8 cellular contexts compared by ENCODE assay signal in the genomic region with DNA sequence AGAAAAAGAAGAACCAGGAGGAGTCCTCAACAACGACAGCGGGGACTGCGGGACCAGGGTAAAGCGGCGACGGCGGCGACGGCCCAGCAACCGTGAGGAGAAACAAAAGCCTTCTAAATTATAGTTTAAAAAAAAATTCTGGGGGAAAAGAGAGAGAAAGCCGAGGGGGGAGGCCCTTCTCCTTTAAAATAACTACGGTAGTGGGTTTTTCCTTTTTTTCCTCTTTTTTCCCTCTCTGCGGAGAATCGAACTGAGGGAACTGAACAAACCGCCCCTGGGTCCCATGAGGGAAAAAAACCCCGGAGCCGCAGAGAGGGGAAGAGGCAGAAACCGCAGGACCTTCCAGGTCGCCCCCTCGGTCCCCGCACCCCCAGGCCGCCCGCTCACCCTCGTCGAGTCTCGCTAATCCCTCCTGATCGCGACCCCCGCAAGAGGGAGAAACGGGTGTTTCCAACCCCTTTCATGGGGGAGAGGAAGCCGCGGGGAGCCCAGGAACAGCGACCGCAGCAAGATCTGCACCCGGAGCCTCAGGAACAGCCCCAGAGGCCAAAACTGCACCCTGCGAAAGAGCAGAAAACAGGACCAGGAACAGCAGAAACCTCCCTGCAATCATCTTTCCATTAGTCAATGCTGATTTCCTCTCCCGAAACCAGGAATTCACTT. TPM values are rescaled to one million over a fixed set of nuclear protein-coding genes. Genes with fewer than 3 reads are reported as not detected.
DNase-seq lines count a peak whose midpoint lies in the region; ATAC-seq and TF ChIP-seq lines count a peak whose summit lies in the region.

No MANE protein-coding gene starts in this region.

- intact Hi-C loops in ascending aorta (cut with DNase I): loop anchor here (1.0 to 5.0 kb wide), 5 partner anchors 36 to 272 kb away; a partner anchor contains a TSS

- peak overlapping the region; percentile 98 for H3K27ac Mint-ChIP-seq in stimulated activated naive CD8-positive, alpha-beta T cell treated with anti-CD3 and anti-CD28 coated beads, Interleukin-15, Interleukin-2, amounts not matched to agents 100 ng/mL and 50 ng/mL, for 24 hours

- H3K9ac ChIP-seq in Karpas-422 (ENCODE audit: low read length) (peak overlapping the region; percentile 54), iPS-20b (ENCODE audit: low read depth, low read length) (peak overlapping the region; percentile 58; the same call in 1 of the 2 replicates)

- H3K27me3 Mint-ChIP-seq in stimulated activated naive CD8-positive, alpha-beta T cell treated with anti-CD3 and anti-CD28 coated beads, Interleukin-15, Interleukin-2, amounts not matched to agents 100 ng/mL and 50 ng/mL, for 24 hours: no peaks in the 10 kb centered on the region

- peaks cover 18% of the 10 kb centered on the region for H3K36me3 Mint-ChIP-seq in stimulated activated naive CD8-positive, alpha-beta T cell treated with anti-CD3 and anti-CD28 coated beads, Interleukin-15, Interleukin-2, amounts not matched to agents 100 ng/mL and 50 ng/mL, for 24 hours (ENCODE audit: low read depth)

- H3K4me1 ChIP-seq in Karpas-422 (ENCODE audit: low read length): peaks cover 33% of the 10 kb centered on the region
- peaks cover 0 to 2% of the 10 kb centered on the region in 2 donors for H3K4me1 ChIP-seq in ascending aorta
- H3K4me1 ChIP-seq in iPS-20b (ENCODE audit: insufficient read depth, low read length): peaks cover 13% of the 10 kb centered on the region

- peak overlapping the region; percentile 96 for H3K4me2 ChIP-seq in Karpas-422 (ENCODE audit: low read depth, low read length, poor library complexity, severe bottlenecking)

- H3K27ac ChIP-seq in Karpas-422 (ENCODE audit: low read length) (no peak overlapping the region), ascending aorta (peak overlapping the region; percentile 84 to 90), iPS-20b (ENCODE audit: low read length) (no peak overlapping the region)

- H3K9me3 Mint-ChIP-seq in stimulated activated naive CD8-positive, alpha-beta T cell treated with anti-CD3 and anti-CD28 coated beads, Interleukin-15, Interleukin-2, amounts not matched to agents 100 ng/mL and 50 ng/mL, for 24 hours: peaks cover 3% of the 10 kb centered on the region

- H2AFZ ChIP-seq in Karpas-422 (ENCODE audit: low read length): peak overlapping the region; percentile 83; the same call in 1 of the 2 replicates

- H3K9me3 ChIP-seq in Karpas-422 (ENCODE audit: low read length): no peaks in the 10 kb centered on the region
- H3K9me3 ChIP-seq in ascending aorta: no peaks in the 10 kb centered on the region
- H3K9me3 ChIP-seq in iPS-20b (ENCODE audit: insufficient read depth, low read depth, low read length): no peaks in the 10 kb centered on the region

- no peak for ATAC-seq in GM18868 (IDR thresholded peaks at IDR 0.05; ENCODE audit: unreplicated experiment)

- DNase-seq in CD1c-positive myeloid dendritic cell (ENCODE audit: extremely low spot score) (peak; percentile 38), Karpas-422 (no peak), ascending aorta (ENCODE audit: low spot score in 2 of 2) (no peak), SKM-1 (lab: John Stamatoyannopoulos, UW; ENCODE audit: unreplicated experiment) (no peak), SHP77 treated with DMSO at 0.1 percent for 48 hours (lab: John Stamatoyannopoulos, UW) (no peak)

- TF ChIP-seq CTCF in ascending aorta (IDR thresholded peaks at IDR 0.05): no peak

- H3K36me3 ChIP-seq in Karpas-422 (ENCODE audit: insufficient read depth, low read length) (no peaks in the 10 kb centered on the region), ascending aorta (no peaks in the 10 kb centered on the region), iPS-20b (ENCODE audit: insufficient read depth, low read depth, low read length) (no peaks in the 10 kb centered on the region)

- peaks cover 84% of the 10 kb centered on the region for H3K4me1 Mint-ChIP-seq in stimulated activated naive CD8-positive, alpha-beta T cell treated with anti-CD3 and anti-CD28 coated beads, Interleukin-15, Interleukin-2, amounts not matched to agents 100 ng/mL and 50 ng/mL, for 24 hours (ENCODE audit: low read depth)

- H3K4me3 Mint-ChIP-seq in stimulated activated naive CD8-positive, alpha-beta T cell treated with anti-CD3 and anti-CD28 coated beads, Interleukin-15, Interleukin-2, amounts not matched to agents 100 ng/mL and 50 ng/mL, for 24 hours: peak overlapping the region; percentile 91

- no peaks in the 10 kb centered on the region for H4K20me1 ChIP-seq in Karpas-422 (ENCODE audit: insufficient read depth, low read depth, low read length)

- H3K27me3 ChIP-seq in Karpas-422 (ENCODE audit: low read length) (no peaks in the 10 kb centered on the region), ascending aorta (no peaks in the 10 kb centered on the region), iPS-20b (ENCODE audit: insufficient read depth, low read length) (peaks cover 11% of the 10 kb centered on the region; the same call in 1 of the 2 replicates)

- H3K4me3 ChIP-seq in Karpas-422 (ENCODE audit: low read length) (peak overlapping the region; percentile 77), ascending aorta (peak overlapping the region; percentile 78 to 86), iPS-20b (ENCODE audit: low read length) (peak overlapping the region; percentile 77)

- H3K9me2 ChIP-seq in Karpas-422 (replicated peaks; ENCODE audit: insufficient read depth, low read length): no peaks in the 10 kb centered on the region

- no peaks in the 10 kb centered on the region for H3K79me2 ChIP-seq in Karpas-422 (ENCODE audit: low read length)

RNA-seq across cellular contexts. Expression of a gene that starts 0.5 kb away (rescaled TPM):
- total RNA-seq in Karpas-422 (2014; rRNA removed; shearing (Covaris generic); ENCODE audit: low replicate concordance): 1.4 and 3.5 TPM in 2 replicates
- 37.4 TPM for total RNA-seq in ascending aorta

Comparison
In these comparisons a context has a peak if more than half of its experiments do, and no peak if none do; other contexts are left out.
1. H3K27ac ChIP-seq: peak in ascending aorta (2 of 2); none in Karpas-422 (single experiment) and iPS-20b (single experiment).
2. Peak in every context shown above with its lines, with median percentiles within 50 percentile points of each other: H3K4me3 ChIP-seq.